ENCODE assay signal across 9 cellular contexts in genomic region chr11:65489706-65490310, GRCh38. TPM values are rescaled to one million over a fixed set of nuclear protein-coding genes. Genes with fewer than 3 reads are reported as not detected.
DNase-seq lines count a peak whose midpoint lies in the region; ATAC-seq and TF ChIP-seq lines count a peak whose summit lies in the region.
"Had no signal": no experiment of that assay in that cellular context is flagged by ENCODE, and none has a peak within 500 bp of the region (broad histone marks: within the 10 kb centered on the region; RNA-seq: fewer than 3 reads in every experiment).

No MANE protein-coding gene starts in this region.

- peaks cover 35% of the 10 kb centered on the region for H3K4me1 Mint-ChIP-seq in CD4-positive, alpha-beta T cell (ENCODE audit: low read depth)
- peaks cover 52% of the 10 kb centered on the region for H3K4me1 Mint-ChIP-seq in activated T-helper 2 cell treated with anti-CD3 and anti-CD28 coated beads, Interferon-gamma antibody, Interleukin-2, Interleukin-4, amounts not matched to agents 10 μg/mL and 5 μg/mL and 100 μg/mL, durations not matched to agents 14 hours and 24 hours and 36 hours (ENCODE audit: low read depth)

- H2BK120ac ChIP-seq in trophoblast cell (ENCODE audit: insufficient read depth, low read length, poor library complexity) = peak overlapping the region; percentile 97

- peak overlapping the region; percentile 98 for H2BK5ac ChIP-seq in trophoblast cell (ENCODE audit: low read depth, low read length, poor library complexity)

- H3K79me2 ChIP-seq in trophoblast cell (ENCODE audit: control insufficient read depth, insufficient read depth, low read length, poor library complexity) = peaks cover 39% of the 10 kb centered on the region

- peak overlapping the region; percentile 9 for H3K27ac Mint-ChIP-seq in CD4-positive, alpha-beta T cell
- no peak overlapping the region for H3K27ac Mint-ChIP-seq in activated T-helper 2 cell treated with anti-CD3 and anti-CD28 coated beads, Interferon-gamma antibody, Interleukin-2, Interleukin-4, amounts not matched to agents 10 μg/mL and 5 μg/mL and 100 μg/mL, durations not matched to agents 14 hours and 24 hours and 36 hours

- H3K27ac ChIP-seq in CD4-positive, alpha-beta T cell (ENCODE audit: low read depth, low read length) = no peak overlapping the region
- peak overlapping the region; percentile 99 for H3K27ac ChIP-seq in RWPE2 (ENCODE audit: poor library complexity, severe bottlenecking)
- H3K27ac ChIP-seq in trophoblast cell (ENCODE audit: low read depth, low read length) = peak overlapping the region; percentile 100

- ATAC-seq in CD4-positive, alpha-beta T cell (ENCODE audit: poor library complexity) = no peak
- ATAC-seq in RWPE2 (ENCODE audit: low read depth) = no peak
- ATAC-seq in HG03432 (IDR thresholded peaks at IDR 0.05; ENCODE audit: unreplicated experiment) = no peak
- ATAC-seq in HG03469 (IDR thresholded peaks at IDR 0.05; ENCODE audit: unreplicated experiment) = no peak

- H3K4me2 ChIP-seq in trophoblast cell (ENCODE audit: low read length) = peak overlapping the region; percentile 43

- peaks cover 91% of the 10 kb centered on the region for H3K4me1 ChIP-seq in RWPE2 (ENCODE audit: insufficient read depth, poor library complexity, severe bottlenecking)
- peaks cover 62% of the 10 kb centered on the region in 2 experiments for H3K4me1 ChIP-seq in trophoblast cell (ENCODE audit: control insufficient read depth in 1 of 2, insufficient read depth in 2 of 2, low read length in 2 of 2)

- H3K27me3 ChIP-seq in CD4-positive, alpha-beta T cell (ENCODE audit: control insufficient read depth, insufficient read depth, low read length) = no peaks in the 10 kb centered on the region
- H3K27me3 ChIP-seq in RWPE2 (ENCODE audit: insufficient read depth, poor library complexity, severe bottlenecking) (no peaks in the 10 kb centered on the region), trophoblast cell (ENCODE audit: insufficient read depth, low read length) (no peaks in the 10 kb centered on the region)

- peak overlapping the region; percentile 62 for H3K18ac ChIP-seq in trophoblast cell (ENCODE audit: low read length)

- H3K4me3 ChIP-seq in RWPE2 (ENCODE audit: severe bottlenecking) (no peak overlapping the region), fibroblast of the aortic adventitia (ENCODE audit: low read depth, low read length) (no peak overlapping the region), trophoblast cell (ENCODE audit: low read depth, low read length) (no peak overlapping the region)

- no peak overlapping the region for H3K9ac ChIP-seq in trophoblast cell (ENCODE audit: low read length)

- peak overlapping the region; percentile 31 for H4K12ac ChIP-seq in trophoblast cell (ENCODE audit: low read depth, low read length)

- peak overlapping the region; percentile 89 for H4K91ac ChIP-seq in trophoblast cell (ENCODE audit: low read depth, low read length)

- TF ChIP-seq CTCF in CD4-positive, alpha-beta T cell (IDR thresholded peaks at IDR 0.05) = no peak
- no peak for TF ChIP-seq CTCF in RWPE2 (IDR thresholded peaks at IDR 0.05; ENCODE audit: poor library complexity, severe bottlenecking)
- no peak for TF ChIP-seq CTCF in fibroblast of the aortic adventitia (IDR thresholded peaks at IDR 0.05; ENCODE audit: insufficient read depth, low read length)

- WGBS in trophoblast cell (ENCODE audit: extremely low coverage, insufficient coverage, insufficient read length) = no CpG with 5 or more reads among the region's 8 CpGs

- CTCF ChIA-PET in CD4-positive, alpha-beta T cell (lab: Charles Lee) = no interaction called here

- H3K36me3 ChIP-seq in RWPE2 (ENCODE audit: low read depth) (no peaks in the 10 kb centered on the region), trophoblast cell (ENCODE audit: control insufficient read depth in 1 of 2, insufficient read depth in 2 of 2, low read length in 2 of 2) (no peaks in the 10 kb centered on the region)

- H3K14ac ChIP-seq in trophoblast cell (ENCODE audit: low read length) = peak overlapping the region; percentile 93

- H2BK12ac ChIP-seq in trophoblast cell (ENCODE audit: low read length) = peak overlapping the region; percentile 81

- POLR2A ChIA-PET in CD4-positive, alpha-beta T cell (lab: Charles Lee) = interaction anchor here (1.2 to 9.2 kb wide), 5 partner anchors 9 to 74 kb away, joined by 3 to 163 read pairs (median 12); partner anchors contain the start of gene MALAT1

- H2AFZ ChIP-seq in trophoblast cell (ENCODE audit: insufficient read depth, low read length, poor library complexity) = peak overlapping the region; percentile 2

- H3K4me3 Mint-ChIP-seq in CD4-positive, alpha-beta T cell = no peak overlapping the region
- H3K4me3 Mint-ChIP-seq in activated T-helper 2 cell treated with anti-CD3 and anti-CD28 coated beads, Interferon-gamma antibody, Interleukin-2, Interleukin-4, amounts not matched to agents 10 μg/mL and 5 μg/mL and 100 μg/mL, durations not matched to agents 14 hours and 24 hours and 36 hours (ENCODE audit: low read depth) = no peak overlapping the region

- no peak overlapping the region for H3K23ac ChIP-seq in trophoblast cell (ENCODE audit: low read length)

- intact Hi-C loops in CD4-positive, alpha-beta T cell (cut with DNase I, micrococcal nuclease) = no loop called here
- intact Hi-C loops in activated T-helper 2 cell treated with anti-CD3 and anti-CD28 coated beads, Interferon-gamma antibody, Interleukin-2, Interleukin-4, amounts not matched to agents 10 μg/mL and 5 μg/mL and 100 μg/mL, durations not matched to agents 14 hours and 24 hours and 36 hours (cut with micrococcal nuclease) = loop anchor here (10.0 kb wide), 1 partner anchor 615 kb away; the partner anchor contains the start of gene EHD1

- no peaks in the 10 kb centered on the region for H3K9me3 ChIP-seq in CD4-positive, alpha-beta T cell (ENCODE audit: control insufficient read depth, low read length)
- H3K9me3 ChIP-seq in RWPE2 (ENCODE audit: severe bottlenecking) = no peaks in the 10 kb centered on the region
- no peaks in the 10 kb centered on the region for H3K9me3 ChIP-seq in trophoblast cell (ENCODE audit: insufficient read depth, low read depth, low read length)

- no peaks in the 10 kb centered on the region for H3K9me3 Mint-ChIP-seq in CD4-positive, alpha-beta T cell
- no peaks in the 10 kb centered on the region for H3K9me3 Mint-ChIP-seq in activated T-helper 2 cell treated with anti-CD3 and anti-CD28 coated beads, Interferon-gamma antibody, Interleukin-2, Interleukin-4, amounts not matched to agents 10 μg/mL and 5 μg/mL and 100 μg/mL, durations not matched to agents 14 hours and 24 hours and 36 hours

- H2AK5ac ChIP-seq in trophoblast cell (ENCODE audit: low read length) = peak overlapping the region; percentile 61

- peak overlapping the region; percentile 42 for H3K4ac ChIP-seq in trophoblast cell (ENCODE audit: low read depth, low read length)

- H4K8ac ChIP-seq in trophoblast cell (ENCODE audit: low read depth, low read length) = peak overlapping the region; percentile 75

- no peaks in the 10 kb centered on the region for H3K27me3 Mint-ChIP-seq in CD4-positive, alpha-beta T cell
- H3K27me3 Mint-ChIP-seq in activated T-helper 2 cell treated with anti-CD3 and anti-CD28 coated beads, Interferon-gamma antibody, Interleukin-2, Interleukin-4, amounts not matched to agents 10 μg/mL and 5 μg/mL and 100 μg/mL, durations not matched to agents 14 hours and 24 hours and 36 hours (ENCODE audit: low read depth) = no peaks in the 10 kb centered on the region

- H3K79me1 ChIP-seq in trophoblast cell (ENCODE audit: low read length) = peaks cover 71% of the 10 kb centered on the region

- no peak for DNase-seq in CD4-positive, alpha-beta T cell
- DNase-seq in RWPE2 (ENCODE audit: low spot score) = no peak
- DNase-seq in fibroblast of the aortic adventitia (ENCODE audit: low read depth) = peak; percentile 66
- peak; percentile 90 to 91 for DNase-seq in trophoblast cell
- DNase-seq in activated T-helper 2 cell treated with anti-CD3 and anti-CD28 coated beads, Interferon-gamma antibody, Interleukin-2, Interleukin-4, amounts not matched to agents 10 μg/mL and 5 μg/mL and 100 μg/mL, durations not matched to agents 14 hours and 24 hours and 36 hours (ENCODE audit: low spot score) = no peak
- no peak for DNase-seq in AG08395 (ENCODE audit: low spot score)
- DNase-seq: stimulated activated CD4-positive, alpha-beta T cell treated with anti-CD3 and anti-CD28 coated beads, Interleukin-12 subunit alpha, Interleukin-12 subunit beta, amount 100 ng/mL, for 4 hours had no signal

- no peaks in the 10 kb centered on the region for H3K36me3 Mint-ChIP-seq in CD4-positive, alpha-beta T cell (ENCODE audit: low read depth)
- H3K36me3 Mint-ChIP-seq in activated T-helper 2 cell treated with anti-CD3 and anti-CD28 coated beads, Interferon-gamma antibody, Interleukin-2, Interleukin-4, amounts not matched to agents 10 μg/mL and 5 μg/mL and 100 μg/mL, durations not matched to agents 14 hours and 24 hours and 36 hours (ENCODE audit: low read depth) = no peaks in the 10 kb centered on the region

RNA-seq across cellular contexts. Expression of gene MALAT1, which starts 9.0 kb away (rescaled TPM):
- over 10,000 TPM; 31,509 to 32,316 TPM for total RNA-seq in CD4-positive, alpha-beta T cell
- total RNA-seq in fibroblast of the aortic adventitia (ENCODE audit: low replicate concordance) = 10,787 and 27,374 TPM in 2 replicates
- polyA plus RNA-seq in trophoblast cell (2013) = 597 and 615 TPM in 2 replicates
- 4,338 and 4,347 TPM in 2 replicates for total RNA-seq in activated T-helper 2 cell treated with anti-CD3 and anti-CD28 coated beads, Interferon-gamma antibody, Interleukin-2, Interleukin-4, amounts not matched to agents 10 μg/mL and 5 μg/mL and 100 μg/mL, durations not matched to agents 14 hours and 24 hours and 36 hours

RNA-seq across cellular contexts. Expression of gene SCYL1, which starts 35.1 kb away (rescaled TPM):
- total RNA-seq in CD4-positive, alpha-beta T cell = 10 to 100 TPM; 57.4 to 60.7 TPM
- 32.1 and 76.8 TPM in 2 replicates for total RNA-seq in fibroblast of the aortic adventitia (ENCODE audit: low replicate concordance)
- polyA plus RNA-seq in trophoblast cell (2013) = 117 and 118 TPM in 2 replicates
- total RNA-seq in activated T-helper 2 cell treated with anti-CD3 and anti-CD28 coated beads, Interferon-gamma antibody, Interleukin-2, Interleukin-4, amounts not matched to agents 10 μg/mL and 5 μg/mL and 100 μg/mL, durations not matched to agents 14 hours and 24 hours and 36 hours = 94.4 and 95.8 TPM in 2 replicates

Comparison
In these comparisons a context has a peak if more than half of its experiments do, and no peak if none do; other contexts are left out.
1. DNase-seq: peak in fibroblast of the aortic adventitia (single experiment) and trophoblast cell (2 of 2); none in CD4-positive, alpha-beta T cell (0 of 10), RWPE2 (single experiment), activated T-helper 2 cell treated with anti-CD3 and anti-CD28 coated beads, Interferon-gamma antibody, Interleukin-2, Interleukin-4, amounts not matched to agents 10 μg/mL and 5 μg/mL and 100 μg/mL, durations not matched to agents 14 hours and 24 hours and 36 hours (single experiment) and AG08395 (single experiment).